In genomic region chr2:197786010-197786877, GRCh38 we compare ENCODE assay signal across 7 cellular contexts. TPM values are rescaled to one million over a fixed set of nuclear protein-coding genes. Genes with fewer than 3 reads are reported as not detected.
DNase-seq lines count a peak whose midpoint lies in the region; ATAC-seq and TF ChIP-seq lines count a peak whose summit lies in the region.

No MANE protein-coding gene starts in this region.

- H3K36me3 Mint-ChIP-seq in activated T-cell treated with anti-CD3 and anti-CD28 coated beads, Interleukin-2, amount 50 U/mL, for 4 hours (ENCODE audit: insufficient read depth), result no peaks in the 10 kb centered on the region

- H3K4me3 Mint-ChIP-seq in activated T-cell treated with anti-CD3 and anti-CD28 coated beads, Interleukin-2, amount 50 U/mL, for 4 hours, result peak overlapping the region; percentile 76

- H3K9me3 Mint-ChIP-seq in activated T-cell treated with anti-CD3 and anti-CD28 coated beads, Interleukin-2, amount 50 U/mL, for 4 hours, result no peaks in the 10 kb centered on the region

- H3K4me1 Mint-ChIP-seq in activated T-cell treated with anti-CD3 and anti-CD28 coated beads, Interleukin-2, amount 50 U/mL, for 4 hours (ENCODE audit: low read depth), result peaks cover 2% of the 10 kb centered on the region

- H3K36me3 ChIP-seq in psoas muscle (ENCODE audit: insufficient read depth in 1 of 2, low read depth in 1 of 2), result no peaks in the 10 kb centered on the region

- no peaks in the 10 kb centered on the region for H3K4me1 ChIP-seq in psoas muscle

- no peaks in the 10 kb centered on the region for H3K27me3 ChIP-seq in psoas muscle (ENCODE audit: insufficient read depth in 3 of 3, low read length in 2 of 3)

- H3K27ac ChIP-seq in psoas muscle, result peak overlapping the region; percentile 93

- 3 to 4% (median 4%) methylated on average over 72 to 79 of the region's 79 CpGs for WGBS in psoas muscle, 3 donors

- no peaks in the 10 kb centered on the region for H3K9me3 ChIP-seq in psoas muscle

- H3K4me3 ChIP-seq in psoas muscle, result peak overlapping the region; percentile 75

- ATAC-seq in GM19025 (IDR thresholded peaks at IDR 0.05; ENCODE audit: low read depth, unreplicated experiment) (peak; percentile 56), HG03460 (IDR thresholded peaks at IDR 0.05; ENCODE audit: unreplicated experiment) (peak; percentile 47), psoas muscle (peak; percentile 95 to 98 (median 96)), GM19328 (IDR thresholded peaks at IDR 0.05; ENCODE audit: unreplicated experiment) (no peak)
- peak; percentile 74 to 81 for ATAC-seq in activated T-cell treated with anti-CD3 and anti-CD28 coated beads, Interleukin-2, amount 50 U/mL, for 4 hours

- DNase-seq in activated T-cell treated with anti-CD3 and anti-CD28 coated beads, Interleukin-2, amount 50 U/mL, for 4 hours, result peak; percentile 47
- peak; percentile 70 for DNase-seq in germinal center (ENCODE audit: low spot score)
- DNase-seq in psoas muscle, result peak; percentile 80 to 92
- no peak for DNase-seq in putamen (ENCODE audit: low spot score)

- intact Hi-C loops in psoas muscle (cut with DNase I), result loop anchor here in 1 of 2 donors (5.0 kb wide), 1 partner anchor 79 kb away; the partner anchor contains the start of gene MARS2

- peak; percentile 66 for TF ChIP-seq CTCF in psoas muscle (IDR thresholded peaks at IDR 0.05)

- H3K27me3 Mint-ChIP-seq in activated T-cell treated with anti-CD3 and anti-CD28 coated beads, Interleukin-2, amount 50 U/mL, for 4 hours (ENCODE audit: low read depth), result peaks cover 19% of the 10 kb centered on the region

RNA-seq across cellular contexts. Expression of gene BOLL, which starts 1.1 kb away (rescaled TPM):
- total RNA-seq in activated T-cell treated with anti-CD3 and anti-CD28 coated beads, Interleukin-2, amount 50 U/mL, for 4 hours, result not detected
- total RNA-seq in psoas muscle, result 1 to 10 TPM; 3.3 to 6.5 (median 4.1) TPM
- 1 to 10 TPM in 2 of 3 donors, under 1 TPM in 1; 0.47 to 2.9 (median 1.5) TPM for polyA plus RNA-seq in psoas muscle

RNA-seq across cellular contexts. Expression of gene PLCL1, which starts 18.1 kb away (rescaled TPM):
- 1 to 10 TPM in 2 of 3 donors, under 1 TPM in 1; 0.94 to 1.8 (median 1.2) TPM for total RNA-seq in activated T-cell treated with anti-CD3 and anti-CD28 coated beads, Interleukin-2, amount 50 U/mL, for 4 hours
- total RNA-seq in psoas muscle, result 10 to 100 TPM in 3 of 4 donors, 1 to 10 TPM in 1; 9.6 to 25.4 (median 17.3) TPM
- polyA plus RNA-seq in psoas muscle, result 10 to 100 TPM in 1 of 3 donors, 1 to 10 TPM in 2; 4.3 to 12.6 (median 7.5) TPM

Comparison
In these comparisons a context has a peak if more than half of its experiments do, and no peak if none do; other contexts are left out.
1. RNA of gene BOLL, which starts 1.1 kb away (total RNA-seq): 3.3 to 6.5 TPM in psoas muscle; not detected in activated T-cell treated with anti-CD3 and anti-CD28 coated beads, Interleukin-2, amount 50 U/mL, for 4 hours; every median in the first group is over 4 times any median in the second.